ENCODE assay signal across 1 cellular context in the genomic region with DNA sequence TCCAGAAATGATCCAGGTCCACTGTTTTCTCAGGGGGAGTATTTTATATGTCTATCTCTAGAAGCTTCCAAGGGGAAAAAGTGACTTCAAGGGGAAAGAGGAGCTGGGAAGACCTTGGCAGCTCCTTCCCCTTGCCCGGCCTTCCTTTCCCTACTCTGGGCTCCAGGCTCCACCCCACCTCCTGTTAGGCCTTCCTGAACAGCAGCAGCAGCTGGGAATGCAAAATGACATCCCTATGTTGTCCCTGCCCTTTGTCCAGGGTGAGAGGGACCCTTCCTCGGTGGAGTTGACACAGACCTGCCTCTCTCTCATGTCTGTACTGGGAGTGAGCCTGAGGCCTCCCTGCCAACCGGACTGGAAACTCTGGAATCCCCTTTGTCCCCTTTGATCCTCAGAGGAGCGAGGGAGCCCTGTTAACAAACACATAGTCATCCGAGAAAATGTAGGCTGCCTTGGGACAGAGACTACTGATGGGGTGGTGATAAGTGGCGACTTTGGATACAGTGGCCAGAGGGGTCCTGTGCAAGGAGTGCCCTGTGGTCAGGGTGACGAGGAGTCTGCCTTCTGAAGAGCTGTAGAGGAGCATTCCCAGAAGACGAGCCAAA.
TF ChIP-seq lines count a peak whose summit lies in the region.

No MANE protein-coding gene starts in this region.

TF ChIP-seq in K562, 482 proteins besides CTCF, POLR2A, EP300 and RAD21 (continued from another document):
- TF ChIP-seq, protein P1, sequence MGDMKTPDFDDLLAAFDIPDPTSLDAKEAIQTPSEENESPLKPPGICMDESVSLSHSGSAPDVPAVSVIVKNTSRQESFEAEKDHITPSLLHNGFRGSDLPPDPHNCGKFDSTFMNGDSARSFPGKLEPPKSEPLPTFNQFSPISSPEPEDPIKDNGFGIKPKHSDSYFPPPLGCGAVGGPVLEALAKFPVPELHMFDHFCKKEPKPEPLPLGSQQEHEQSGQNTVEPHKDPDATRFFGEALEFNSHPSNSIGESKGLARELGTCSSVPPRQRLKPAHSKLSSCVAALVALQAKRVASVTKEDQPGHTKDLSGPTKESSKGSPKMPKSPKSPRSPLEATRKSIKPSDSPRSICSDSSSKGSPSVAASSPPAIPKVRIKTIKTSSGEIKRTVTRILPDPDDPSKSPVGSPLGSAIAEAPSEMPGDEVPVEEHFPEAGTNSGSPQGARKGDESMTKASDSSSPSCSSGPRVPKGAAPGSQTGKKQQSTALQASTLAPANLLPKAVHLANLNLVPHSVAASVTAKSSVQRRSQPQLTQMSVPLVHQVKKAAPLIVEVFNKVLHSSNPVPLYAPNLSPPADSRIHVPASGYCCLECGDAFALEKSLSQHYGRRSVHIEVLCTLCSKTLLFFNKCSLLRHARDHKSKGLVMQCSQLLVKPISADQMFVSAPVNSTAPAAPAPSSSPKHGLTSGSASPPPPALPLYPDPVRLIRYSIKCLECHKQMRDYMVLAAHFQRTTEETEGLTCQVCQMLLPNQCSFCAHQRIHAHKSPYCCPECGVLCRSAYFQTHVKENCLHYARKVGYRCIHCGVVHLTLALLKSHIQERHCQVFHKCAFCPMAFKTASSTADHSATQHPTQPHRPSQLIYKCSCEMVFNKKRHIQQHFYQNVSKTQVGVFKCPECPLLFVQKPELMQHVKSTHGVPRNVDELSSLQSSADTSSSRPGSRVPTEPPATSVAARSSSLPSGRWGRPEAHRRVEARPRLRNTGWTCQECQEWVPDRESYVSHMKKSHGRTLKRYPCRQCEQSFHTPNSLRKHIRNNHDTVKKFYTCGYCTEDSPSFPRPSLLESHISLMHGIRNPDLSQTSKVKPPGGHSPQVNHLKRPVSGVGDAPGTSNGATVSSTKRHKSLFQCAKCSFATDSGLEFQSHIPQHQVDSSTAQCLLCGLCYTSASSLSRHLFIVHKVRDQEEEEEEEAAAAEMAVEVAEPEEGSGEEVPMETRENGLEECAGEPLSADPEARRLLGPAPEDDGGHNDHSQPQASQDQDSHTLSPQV (IDR thresholded peaks at IDR 0.05) = 0 out of 2 replicates have a peak, but pooled peaks have one; percentile 24
- TF ChIP-seq ZNF589 (CRISPR knock-in tag; IDR thresholded peaks at IDR 0.05; ENCODE audit: low read depth) (no peak), ZNF583 (CRISPR knock-in tag; IDR thresholded peaks at IDR 0.05) (0 out of 2 replicates have a peak, but pooled peaks have one; percentile 37), PCBP2 (IDR thresholded peaks at IDR 0.05; ENCODE audit: low read depth, low read length, poor library complexity, severe bottlenecking) (no peak), MEF2A (IDR thresholded peaks at IDR 0.05; ENCODE audit: control insufficient read depth, low read depth, low read length) (no peak), PHF8 (IDR thresholded peaks at IDR 0.05; ENCODE audit: borderline replicate concordance, low read length) (no peak), ZNF212 (CRISPR knock-in tag; IDR thresholded peaks at IDR 0.05) (no peak), FOXK2 (conservative IDR thresholded peaks at IDR 0.05 in 1 of 2, IDR thresholded peaks at IDR 0.05 in 1 of 2; ENCODE audit: low read depth in 2 of 2) (no peak)
- TF ChIP-seq, protein P2, sequence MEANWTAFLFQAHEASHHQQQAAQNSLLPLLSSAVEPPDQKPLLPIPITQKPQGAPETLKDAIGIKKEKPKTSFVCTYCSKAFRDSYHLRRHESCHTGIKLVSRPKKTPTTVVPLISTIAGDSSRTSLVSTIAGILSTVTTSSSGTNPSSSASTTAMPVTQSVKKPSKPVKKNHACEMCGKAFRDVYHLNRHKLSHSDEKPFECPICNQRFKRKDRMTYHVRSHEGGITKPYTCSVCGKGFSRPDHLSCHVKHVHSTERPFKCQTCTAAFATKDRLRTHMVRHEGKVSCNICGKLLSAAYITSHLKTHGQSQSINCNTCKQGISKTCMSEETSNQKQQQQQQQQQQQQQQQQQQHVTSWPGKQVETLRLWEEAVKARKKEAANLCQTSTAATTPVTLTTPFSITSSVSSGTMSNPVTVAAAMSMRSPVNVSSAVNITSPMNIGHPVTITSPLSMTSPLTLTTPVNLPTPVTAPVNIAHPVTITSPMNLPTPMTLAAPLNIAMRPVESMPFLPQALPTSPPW (CRISPR knock-in tag; IDR thresholded peaks at IDR 0.05) = no peak
- TF ChIP-seq, protein P3, sequence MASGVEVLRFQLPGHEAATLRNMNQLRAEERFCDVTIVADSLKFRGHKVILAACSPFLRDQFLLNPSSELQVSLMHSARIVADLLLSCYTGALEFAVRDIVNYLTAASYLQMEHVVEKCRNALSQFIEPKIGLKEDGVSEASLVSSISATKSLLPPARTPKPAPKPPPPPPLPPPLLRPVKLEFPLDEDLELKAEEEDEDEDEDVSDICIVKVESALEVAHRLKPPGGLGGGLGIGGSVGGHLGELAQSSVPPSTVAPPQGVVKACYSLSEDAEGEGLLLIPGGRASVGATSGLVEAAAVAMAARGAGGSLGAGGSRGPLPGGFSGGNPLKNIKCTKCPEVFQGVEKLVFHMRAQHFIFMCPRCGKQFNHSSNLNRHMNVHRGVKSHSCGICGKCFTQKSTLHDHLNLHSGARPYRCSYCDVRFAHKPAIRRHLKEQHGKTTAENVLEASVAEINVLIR (CRISPR knock-in tag; IDR thresholded peaks at IDR 0.05) = no peak
